In genomic region chr2:207530160-207531023, GRCh38 we compare ENCODE assay signal across 8 cellular contexts. TPM values are rescaled to one million over a fixed set of nuclear protein-coding genes. Genes with fewer than 3 reads are reported as not detected.
DNase-seq lines count a peak whose midpoint lies in the region; ATAC-seq and TF ChIP-seq lines count a peak whose summit lies in the region.

No MANE protein-coding gene starts in this region.

- H3K36me3 ChIP-seq in lung (ENCODE audit: control insufficient read depth in 2 of 2, insufficient read depth in 2 of 2, low read length in 2 of 2): no peaks in the 10 kb centered on the region

- DNase-seq in DMS79 treated with DMSO at 0.1 percent for 48 hours (lab: John Stamatoyannopoulos, UW) (peak; percentile 64), H9 (no peak), NCI-H2029 (lab: John Stamatoyannopoulos, UW) (peak; percentile 53), lung (ENCODE audit: low spot score) (peak; percentile 49)
- peak; percentile 55 for DNase-seq in activated CD4-positive, alpha-beta T cell treated with anti-CD3 and anti-CD28 coated beads for 48 hours
- DNase-seq in stimulated activated CD8-positive, alpha-beta memory T cell treated with anti-CD3 and anti-CD28 coated beads, Interleukin-15, amount 100 ng/mL, for 24 hours (ENCODE audit: low read depth): peak; percentile 11

- peak overlapping the region; percentile 74 for H4K8ac ChIP-seq in H9 (replicated peaks; ENCODE audit: insufficient read length, low read depth, low read length)

- peak overlapping the region; percentile 83 for H3K4me3 ChIP-seq in lung

- peak overlapping the region; percentile 99 for H3K14ac ChIP-seq in H9 (ENCODE audit: insufficient read depth, low read length)

- no peaks in the 10 kb centered on the region for H4K20me1 ChIP-seq in H9 (ENCODE audit: control insufficient read depth, insufficient read depth, insufficient read length)

- peaks cover 5 to 9% (median 6%) of the 10 kb centered on the region in 3 experiments; a peak in 6 of 7 replicates for H3K36me3 Mint-ChIP-seq in H9 (ENCODE audit: insufficient read depth in 1 of 3, low read depth in 3 of 3)
- H3K36me3 Mint-ChIP-seq in dendritic cell treated with granulocyte-macrophage colony-stimulating factor and Interleukin-4, amounts not matched to agents 40 ng/mL and 50 ng/mL, for 4 days (ENCODE audit: low read depth): peaks cover 41% of the 10 kb centered on the region

- H3T11ph ChIP-seq in H9 (ENCODE audit: low read length): peak overlapping the region; percentile 87

- peak overlapping the region; percentile 100 for H3K27ac Mint-ChIP-seq in H9
- H3K27ac Mint-ChIP-seq in dendritic cell treated with granulocyte-macrophage colony-stimulating factor and Interleukin-4, amounts not matched to agents 40 ng/mL and 50 ng/mL, for 4 days: peak overlapping the region; percentile 96

- H3K79me2 ChIP-seq in H9 (ENCODE audit: insufficient read depth, low read length): peaks cover 19% of the 10 kb centered on the region; the same call in 1 of the 2 replicates

- peak overlapping the region; percentile 19 for H4K5ac ChIP-seq in H9 (ENCODE audit: insufficient read length, low read depth, low read length)

- H3K9me3 ChIP-seq in H9 (ENCODE audit: control insufficient read depth, low read depth, low read length): no peaks in the 10 kb centered on the region
- H3K9me3 ChIP-seq in lung (ENCODE audit: control insufficient read depth in 2 of 2, insufficient read depth in 1 of 2, low read length in 1 of 2): no peaks in the 10 kb centered on the region

- peak overlapping the region; percentile 96 for H2BK120ac ChIP-seq in H9 (ENCODE audit: low read depth, low read length, poor library complexity, severe bottlenecking)

- intact Hi-C loops in dendritic cell treated with granulocyte-macrophage colony-stimulating factor and Interleukin-4, amounts not matched to agents 40 ng/mL and 50 ng/mL, for 4 days (cut with micrococcal nuclease): loop anchor here (2.0 to 5.0 kb wide), 2 partner anchors 94 to 182 kb away; partner anchors contain the start of genes CCNYL1 and METTL21A

- peak overlapping the region; percentile 93 for H3K4me2 ChIP-seq in H9 (ENCODE audit: insufficient read depth, insufficient read length, low read length)

- no peaks in the 10 kb centered on the region; a peak in 2 of 5 replicates for H3K9me3 Mint-ChIP-seq in H9
- H3K9me3 Mint-ChIP-seq in dendritic cell treated with granulocyte-macrophage colony-stimulating factor and Interleukin-4, amounts not matched to agents 40 ng/mL and 50 ng/mL, for 4 days: no peaks in the 10 kb centered on the region

- peaks cover 4% of the 10 kb centered on the region; the same call in 1 of the 2 replicates for H3K27me3 ChIP-seq in H9 (ENCODE audit: insufficient read depth, low read length)
- H3K27me3 ChIP-seq in lung (ENCODE audit: control insufficient read depth, insufficient read depth): no peaks in the 10 kb centered on the region

- H3K56ac ChIP-seq in H9 (ENCODE audit: insufficient read length, low read depth, low read length): peak overlapping the region; percentile 64

- WGBS in H9 (ENCODE audit: extremely low coverage, insufficient read length, low lambda C conversion rate): no CpG with 5 or more reads among the region's 93 CpGs
- WGBS in lung, 2 donors: 0% methylated on average over 24 to 93 of the region's 93 CpGs

- peaks cover 31 to 49% of the 10 kb centered on the region in 2 experiments for H3K4me1 Mint-ChIP-seq in H9
- peaks cover 43% of the 10 kb centered on the region for H3K4me1 Mint-ChIP-seq in dendritic cell treated with granulocyte-macrophage colony-stimulating factor and Interleukin-4, amounts not matched to agents 40 ng/mL and 50 ng/mL, for 4 days (ENCODE audit: low read depth)

- H3K4me1 ChIP-seq in H9 (ENCODE audit: insufficient read depth, low read length) (no peaks in the 10 kb centered on the region; the same call in 1 of the 2 replicates), lung (ENCODE audit: control insufficient read depth in 2 of 2, insufficient read depth in 2 of 2, low read length in 2 of 2) (peaks cover 2 to 10% of the 10 kb centered on the region in 2 donors)

- TF ChIP-seq CTCF in H9 (conservative IDR thresholded peaks at IDR 0.05) (no peak), lung (IDR thresholded peaks at IDR 0.05; ENCODE audit: control extremely low read depth, extremely low read depth) (no peak)

- no peak overlapping the region for H2BK12ac ChIP-seq in H9 (ENCODE audit: insufficient read length, low read depth, low read length)

- H2AK5ac ChIP-seq in H9 (ENCODE audit: insufficient read length, low read length): no peak overlapping the region

- peak overlapping the region; percentile 56 for H2BK5ac ChIP-seq in H9 (ENCODE audit: insufficient read length, low read length)

- no peak overlapping the region for H2AFZ ChIP-seq in H9 (ENCODE audit: low read length)

- peaks cover 9% of the 10 kb centered on the region for H3K23me2 ChIP-seq in H9 (ENCODE audit: insufficient read length, low read depth, low read length, poor library complexity, severe bottlenecking)

- peaks cover 2% of the 10 kb centered on the region for H3K79me1 ChIP-seq in H9 (ENCODE audit: insufficient read depth, low read depth, low read length, poor library complexity, severe bottlenecking)

- H2BK20ac ChIP-seq in H9 (ENCODE audit: low read depth, low read length, poor library complexity, severe bottlenecking): no peak overlapping the region

- peaks cover 24% of the 10 kb centered on the region for H3K27me3 Mint-ChIP-seq in H9 (ENCODE audit: low read depth)
- H3K27me3 Mint-ChIP-seq in dendritic cell treated with granulocyte-macrophage colony-stimulating factor and Interleukin-4, amounts not matched to agents 40 ng/mL and 50 ng/mL, for 4 days: peaks cover 4% of the 10 kb centered on the region

- H3K4ac ChIP-seq in H9 (ENCODE audit: low read depth, low read length): peak overlapping the region; percentile 88; the same call in 1 of the 2 replicates

- peak overlapping the region; percentile 84 for H4K91ac ChIP-seq in H9 (ENCODE audit: insufficient read length, low read depth, low read length)

- H3K27ac ChIP-seq in H9 (ENCODE audit: insufficient read length, low read depth, low read length) (peak overlapping the region; percentile 82), lung (ENCODE audit: low read depth in 1 of 2, low read length in 1 of 2) (peak overlapping the region; percentile 98 to 99)

- peak overlapping the region; percentile 100 for H3K4me3 Mint-ChIP-seq in H9
- H3K4me3 Mint-ChIP-seq in dendritic cell treated with granulocyte-macrophage colony-stimulating factor and Interleukin-4, amounts not matched to agents 40 ng/mL and 50 ng/mL, for 4 days: peak overlapping the region; percentile 88

- H3K23ac ChIP-seq in H9 (ENCODE audit: insufficient read length, low read depth, low read length): no peak overlapping the region

- peak overlapping the region; percentile 98 for H3K9ac ChIP-seq in H9 (ENCODE audit: extremely low read depth, insufficient read length, low read length)

- ATAC-seq in lung (ENCODE audit: insufficient read depth, low FRiP score): no peak
- ATAC-seq in esophagus mucosa: no peak

- H2BK15ac ChIP-seq in H9 (ENCODE audit: low read depth, low read length): peak overlapping the region; percentile 1; the same call in 1 of the 2 replicates

- peak overlapping the region; percentile 96 for H3K18ac ChIP-seq in H9 (ENCODE audit: insufficient read length, low read depth, low read length)

RNA-seq across cellular contexts. Expression of gene CREB1, which starts 0.6 kb away (rescaled TPM):
- 97.1 and 103 TPM in 2 replicates for total RNA-seq in H9 (2021)
- 10 to 100 TPM; 54.2 to 79.6 TPM for total RNA-seq in lung
- polyA plus RNA-seq in lung: 10 to 100 TPM in 1 of 2 donors, 1 to 10 TPM in 1; 5.4 to 16.0 TPM
- 35.5 TPM for total RNA-seq in esophagus mucosa
